8 cellular contexts compared by ENCODE assay signal in the genomic region with DNA sequence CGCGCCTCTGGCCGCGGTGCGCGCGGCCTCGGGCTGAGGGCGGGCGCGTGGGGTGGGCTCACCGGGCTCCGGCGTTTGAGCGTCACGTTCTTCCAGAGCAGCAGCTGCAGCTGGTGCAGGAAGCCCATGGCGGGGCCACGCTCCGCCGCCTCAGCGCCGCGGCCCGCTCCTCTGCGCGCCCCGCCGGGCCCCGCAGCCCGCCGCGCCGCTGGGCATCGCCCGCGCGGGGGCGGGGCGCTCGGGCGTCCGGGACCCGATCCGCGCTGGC. TPM values are rescaled to one million over a fixed set of nuclear protein-coding genes. Genes with fewer than 3 reads are reported as not detected.
DNase-seq lines count a peak whose midpoint lies in the region; ATAC-seq and TF ChIP-seq lines count a peak whose summit lies in the region.

TSS of gene ABCA2 (minus strand) at position 225 of the 268 bp plus-strand sequence. CDS start at position 128, 97 bp downstream.

- no peak for TF ChIP-seq CTCF in body of pancreas (IDR thresholded peaks at IDR 0.05)

- no peaks in the 10 kb centered on the region for H3K9me3 ChIP-seq in body of pancreas

- TF ChIP-seq POLR2A in body of pancreas (IDR thresholded peaks at IDR 0.05) (no peak), GM18505 (IDR thresholded peaks at IDR 0.05; ENCODE audit: borderline replicate concordance, extremely low read depth, insufficient read depth, insufficient read length) (no peak)

- no peaks in the 10 kb centered on the region for H3K36me3 ChIP-seq in body of pancreas (replicated peaks in 1 of 2; ENCODE audit: insufficient read depth in 1 of 2, low read depth in 2 of 2)

- H3K4me1 ChIP-seq in body of pancreas: peaks cover 41% of the 10 kb centered on the region

- intact Hi-C loops in body of pancreas (cut with DNase I): no loop called here

- H3K27ac ChIP-seq in body of pancreas: peak within 1 kb of the TSS; percentile 39 to 70 (median 55)
- H3K27ac ChIP-seq in substantia nigra (ENCODE audit: low read depth, low read length, poor library complexity, severe bottlenecking): peak within 1 kb of the TSS; percentile 100

- peaks cover 39% of the 10 kb centered on the region for H3K4me1 Mint-ChIP-seq in activated T-cell treated with anti-CD3 and anti-CD28 coated beads, Interleukin-2, amount 50 U/mL, for 4 hours (ENCODE audit: low read depth)

- H3K4me3 ChIP-seq in body of pancreas: peak within 1 kb of the TSS; percentile 51 to 62

- H3K27me3 Mint-ChIP-seq in activated T-cell treated with anti-CD3 and anti-CD28 coated beads, Interleukin-2, amount 50 U/mL, for 4 hours (ENCODE audit: low read depth): no peaks in the 10 kb centered on the region

- no peak for ATAC-seq in activated T-cell treated with anti-CD3 and anti-CD28 coated beads, Interleukin-2, amount 50 U/mL, for 4 hours
- ATAC-seq in body of pancreas (no peak), left lobe of liver (no peak), GM18505 (IDR thresholded peaks at IDR 0.05; ENCODE audit: unreplicated experiment) (no peak)

- peak within 1 kb of the TSS; percentile 78 for H3K4me3 Mint-ChIP-seq in activated T-cell treated with anti-CD3 and anti-CD28 coated beads, Interleukin-2, amount 50 U/mL, for 4 hours

- H3K36me3 Mint-ChIP-seq in activated T-cell treated with anti-CD3 and anti-CD28 coated beads, Interleukin-2, amount 50 U/mL, for 4 hours (ENCODE audit: insufficient read depth): no peaks in the 10 kb centered on the region

- no peak for DNase-seq in activated T-cell treated with anti-CD3 and anti-CD28 coated beads, Interleukin-2, amount 50 U/mL, for 4 hours
- no peak for DNase-seq in activated T-cell treated with anti-CD3 and anti-CD28 coated beads, Interleukin-2, amount 50 U/mL, for 1 hour
- DNase-seq in body of pancreas (no peak), left lobe of liver (ENCODE audit: low spot score) (no peak), substantia nigra (lab: John Stamatoyannopoulos, UW) (peak in 6 of 49 donors; percentile 19 to 80 (median 52)), putamen (ENCODE audit: low spot score) (no peak), globus pallidus (ENCODE audit: low spot score) (no peak)

- 1% methylated on average over 16 of the region's 45 CpGs; no CpG with 5 or more reads in 1 of the 2 donors for WGBS in body of pancreas, 2 donors

- H3K27me3 ChIP-seq in body of pancreas: no peaks in the 10 kb centered on the region

- H3K9me3 Mint-ChIP-seq in activated T-cell treated with anti-CD3 and anti-CD28 coated beads, Interleukin-2, amount 50 U/mL, for 4 hours: no peaks in the 10 kb centered on the region

RNA-seq across cellular contexts. Expression of gene ABCA2, which starts in this region (rescaled TPM):
- 10 to 100 TPM in 2 of 3 donors, 1 to 10 TPM in 1; 9.1 to 15.3 (median 14.3) TPM for total RNA-seq in activated T-cell treated with anti-CD3 and anti-CD28 coated beads, Interleukin-2, amount 50 U/mL, for 4 hours
- total RNA-seq in body of pancreas (10 to 100 TPM; 28.7 to 29.6 TPM), left lobe of liver (61.2 TPM)
